Comparison of ENCODE assay signal across 8 cellular contexts in genomic region chrX:65667157-65667502, GRCh38. TPM values are rescaled to one million over a fixed set of nuclear protein-coding genes. Genes with fewer than 3 reads are reported as not detected.
DNase-seq lines count a peak whose midpoint lies in the region; ATAC-seq and TF ChIP-seq lines count a peak whose summit lies in the region.

No MANE protein-coding gene starts in this region.

- POLR2A ChIA-PET in activated CD4-positive, alpha-beta T cell treated with anti-CD3 and anti-CD28 coated beads for 36 hours (lab: Charles Lee) = interaction anchor here (0.5 to 1.0 kb wide), 6 partner anchors 9 to 107 kb away, joined by 3 to 5 read pairs (median 3); no protein-coding TSS in a partner anchor

- TF ChIP-seq POLR2A in gastroesophageal sphincter (IDR thresholded peaks at IDR 0.05) = no peak

- H3K4me3 ChIP-seq in OCI-LY1 (ENCODE audit: low read depth, low read length, poor library complexity, severe bottlenecking) (peak overlapping the region; percentile 98), gastroesophageal sphincter (peak overlapping the region in 1 of 2 donors; percentile 71), stomach smooth muscle (ENCODE audit: low read length in 2 of 2) (peak overlapping the region in 1 of 2 donors; percentile 84)

- no peaks in the 10 kb centered on the region for H3K9me3 ChIP-seq in OCI-LY1 (ENCODE audit: low read length)
- no peaks in the 10 kb centered on the region for H3K9me3 ChIP-seq in gastroesophageal sphincter
- no peaks in the 10 kb centered on the region for H3K9me3 ChIP-seq in stomach smooth muscle (ENCODE audit: control insufficient read depth in 2 of 2, low read length in 2 of 2)

- peak overlapping the region; percentile 83 for H3K4me2 ChIP-seq in OCI-LY1 (ENCODE audit: low read length)

- H3K4me1 ChIP-seq in OCI-LY1 (ENCODE audit: insufficient read depth, low read length, severe bottlenecking) (peaks cover 31% of the 10 kb centered on the region), gastroesophageal sphincter (peaks cover 3 to 36% (median 4%) of the 10 kb centered on the region in 3 donors), stomach smooth muscle (ENCODE audit: control insufficient read depth, insufficient read depth, low read length) (peaks cover 16% of the 10 kb centered on the region)

- peak overlapping the region; percentile 51 for H3K9ac ChIP-seq in OCI-LY1 (ENCODE audit: low read length)
- H3K9ac ChIP-seq in stomach smooth muscle (ENCODE audit: low read length in 2 of 2) = peak overlapping the region; percentile 48 to 51

- no peak overlapping the region for H2AFZ ChIP-seq in OCI-LY1 (ENCODE audit: low read length)

- H3K27me3 ChIP-seq in OCI-LY1 (ENCODE audit: insufficient read depth, low read length) (no peaks in the 10 kb centered on the region), gastroesophageal sphincter (no peaks in the 10 kb centered on the region), stomach smooth muscle (ENCODE audit: control insufficient read depth in 1 of 2, insufficient read depth in 2 of 2, low read length in 2 of 2) (peaks cover 0 to 3% of the 10 kb centered on the region in 2 donors)

- peaks cover 3% of the 10 kb centered on the region for H3K9me3 Mint-ChIP-seq in activated CD4-positive, alpha-beta T cell treated with anti-CD3 and anti-CD28 coated beads for 36 hours (ENCODE audit: low read depth)

- no peaks in the 10 kb centered on the region for H4K20me1 ChIP-seq in OCI-LY1 (ENCODE audit: insufficient read depth, low read length)

- no peak for TF ChIP-seq EP300 in gastroesophageal sphincter (IDR thresholded peaks at IDR 0.05)

- peak overlapping the region; percentile 91 for H3K4me3 Mint-ChIP-seq in activated CD4-positive, alpha-beta T cell treated with anti-CD3 and anti-CD28 coated beads for 36 hours

- intact Hi-C loops in activated CD4-positive, alpha-beta T cell treated with anti-CD3 and anti-CD28 coated beads for 36 hours (cut with DNase I, micrococcal nuclease) = loop anchor here in 1 of 2 experiments (1.0 to 5.0 kb wide), 5 partner anchors 31 to 380 kb away; no protein-coding TSS in a partner anchor

- TF ChIP-seq CTCF in OCI-LY1 (IDR thresholded peaks at IDR 0.05; ENCODE audit: low read length) (no peak), gastroesophageal sphincter (IDR thresholded peaks at IDR 0.05) (no peak)

- H3K79me2 ChIP-seq in OCI-LY1 (ENCODE audit: insufficient read depth, low read length) = peaks cover 36% of the 10 kb centered on the region

- H3K27ac Mint-ChIP-seq in activated CD4-positive, alpha-beta T cell treated with anti-CD3 and anti-CD28 coated beads for 36 hours = peak overlapping the region; percentile 81

- H3K36me3 ChIP-seq in OCI-LY1 (ENCODE audit: insufficient read depth, low read length) = no peaks in the 10 kb centered on the region
- no peaks in the 10 kb centered on the region for H3K36me3 ChIP-seq in gastroesophageal sphincter
- H3K36me3 ChIP-seq in stomach smooth muscle (ENCODE audit: control insufficient read depth in 2 of 2, insufficient read depth in 2 of 2, low read length in 2 of 2) = no peaks in the 10 kb centered on the region

- peaks cover 22% of the 10 kb centered on the region for H3K4me1 Mint-ChIP-seq in activated CD4-positive, alpha-beta T cell treated with anti-CD3 and anti-CD28 coated beads for 36 hours

- H3F3A ChIP-seq in OCI-LY1 (ENCODE audit: insufficient read depth, low read length) = no peaks in the 10 kb centered on the region

- no peaks in the 10 kb centered on the region for H3K27me3 Mint-ChIP-seq in activated CD4-positive, alpha-beta T cell treated with anti-CD3 and anti-CD28 coated beads for 36 hours

- CTCF ChIA-PET in activated CD4-positive, alpha-beta T cell treated with anti-CD3 and anti-CD28 coated beads for 36 hours (lab: Charles Lee) = interaction anchor here (1.1 to 1.2 kb wide), 2 partner anchors 52 to 65 kb away, joined by 3 to 4 read pairs; no protein-coding TSS in a partner anchor

- DNase-seq in activated CD4-positive, alpha-beta T cell treated with anti-CD3 and anti-CD28 coated beads for 36 hours = no peak
- DNase-seq in activated CD4-positive, alpha-beta T cell treated with anti-CD3 and anti-CD28 coated beads, Interleukin-2, amount 50 U/mL, for 1 hour = no peak
- DNase-seq in AG08395 (ENCODE audit: low spot score) (no peak), NCI-H446 (lab: John Stamatoyannopoulos, UW) (no peak)
- no peak for DNase-seq in activated CD4-positive, alpha-beta T cell treated with anti-CD3 and anti-CD28 coated beads for 48 hours

- H3K27ac ChIP-seq in OCI-LY1 (ENCODE audit: low read depth, low read length, poor library complexity, severe bottlenecking) (no peak overlapping the region), gastroesophageal sphincter (peak overlapping the region; percentile 45 to 95 (median 92)), stomach smooth muscle (ENCODE audit: low read length) (peak overlapping the region; percentile 58)

- peak; percentile 40 for ATAC-seq in activated CD4-positive, alpha-beta T cell treated with anti-CD3 and anti-CD28 coated beads for 36 hours
- no peak for ATAC-seq in gastroesophageal sphincter

- no peaks in the 10 kb centered on the region for H3K9me2 ChIP-seq in OCI-LY1 (ENCODE audit: low read depth, low read length)

- peaks cover 37% of the 10 kb centered on the region for H3K36me3 Mint-ChIP-seq in activated CD4-positive, alpha-beta T cell treated with anti-CD3 and anti-CD28 coated beads for 36 hours (ENCODE audit: low read depth)

- WGBS in gastroesophageal sphincter (ENCODE audit: low coverage in 1 of 2), 2 donors = 38% methylated on average over 1 of the region's 6 CpGs; no CpG with 5 or more reads in 1 of the 2 donors

RNA-seq across cellular contexts. Expression of gene MSN, which starts 0.3 kb away (rescaled TPM):
- total RNA-seq in activated CD4-positive, alpha-beta T cell treated with anti-CD3 and anti-CD28 coated beads for 36 hours = 100 to 1,000 TPM; 476 to 609 TPM
- 100 to 1,000 TPM; 191 to 355 (median 269) TPM for total RNA-seq in gastroesophageal sphincter
